ENCODE assay signal across 13 cellular contexts in genomic region chr5:112616812-112617547, GRCh38.
A peak's percentile ranks its signal among the peaks of the same experiment; 100 is the strongest.
DNase-seq lines count a peak whose midpoint lies in the region; TF ChIP-seq lines count a peak whose summit lies in the region.
"Had no signal": no experiment of that assay in that cellular context is flagged by ENCODE, and none has a peak within 500 bp of the region (broad histone marks: within the 10 kb centered on the region; RNA-seq: fewer than 3 reads in every experiment).

No MANE protein-coding gene starts in this region.

- no peak overlapping the region for H3K9ac ChIP-seq in SK-N-MC (ENCODE audit: insufficient read length)

- TF ChIP-seq CTCF in WERI-Rb-1 (IDR thresholded peaks at IDR 0.05; ENCODE audit: low read depth, low read length): no peak

- H3K27me3 ChIP-seq in WERI-Rb-1 (ENCODE audit: insufficient read depth, low read depth, severe bottlenecking): no peaks in the 10 kb centered on the region
- H3K27me3 ChIP-seq: adrenal gland had no signal

- peak overlapping the region; percentile 66 for H3K4me3 ChIP-seq in SK-N-MC
- no peak overlapping the region for H3K4me3 ChIP-seq in WERI-Rb-1 (ENCODE audit: low read depth, low read length)
- H3K4me3 ChIP-seq: adrenal gland had no signal

- DNase-seq in COR-L47 (lab: John Stamatoyannopoulos, UW): peak; percentile 85
- DNase-seq in NCI-H1092 (lab: John Stamatoyannopoulos, UW): peak; percentile 73
- no peak for DNase-seq in SK-N-MC (ENCODE audit: low read depth, low spot score)
- DNase-seq in mucosa of gallbladder (ENCODE audit: low spot score): peak; percentile 54
- DNase-seq in WERI-Rb-1: no peak
- DNase-seq in T-helper 2 cell: no peak
- no peak for DNase-seq in SW480 (ENCODE audit: low spot score)
- DNase-seq: activated CD4-positive, alpha-beta T cell treated with anti-CD3 and anti-CD28 coated beads for 48 hours; activated T-cell treated with anti-CD3 and anti-CD28 coated beads, Interleukin-2, amount 50 U/mL, for 72 hours; adrenal gland; CD4-positive, CD25-positive, alpha-beta regulatory T cell; H9; stimulated activated naive CD8-positive, alpha-beta T cell treated with anti-CD3 and anti-CD28 coated beads, Interleukin-15, amount 100 ng/mL, for 72 hours had no signal

- H3K27ac ChIP-seq in SK-N-MC (no peak overlapping the region), WERI-Rb-1 (no peak overlapping the region)
- H3K27ac ChIP-seq: adrenal gland had no signal

- no peaks in the 10 kb centered on the region for H3K9me3 ChIP-seq in SK-N-MC (ENCODE audit: low read depth, low read length)
- H3K9me3 ChIP-seq in WERI-Rb-1 (ENCODE audit: severe bottlenecking): no peaks in the 10 kb centered on the region
- H3K9me3 ChIP-seq: adrenal gland had no signal

- H3K36me3 ChIP-seq in SK-N-MC (ENCODE audit: insufficient read depth, low read length) (no peaks in the 10 kb centered on the region), WERI-Rb-1 (no peaks in the 10 kb centered on the region)
- H3K36me3 ChIP-seq: adrenal gland had no signal

Comparison
In these comparisons a context has a peak if more than half of its experiments do, and no peak if none do; other contexts are left out.
1. DNase-seq: peak in COR-L47 (single experiment), NCI-H1092 (single experiment) and mucosa of gallbladder (single experiment); none in SK-N-MC (single experiment), WERI-Rb-1 (single experiment), T-helper 2 cell (0 of 5) and SW480 (single experiment).